In the genomic region with DNA sequence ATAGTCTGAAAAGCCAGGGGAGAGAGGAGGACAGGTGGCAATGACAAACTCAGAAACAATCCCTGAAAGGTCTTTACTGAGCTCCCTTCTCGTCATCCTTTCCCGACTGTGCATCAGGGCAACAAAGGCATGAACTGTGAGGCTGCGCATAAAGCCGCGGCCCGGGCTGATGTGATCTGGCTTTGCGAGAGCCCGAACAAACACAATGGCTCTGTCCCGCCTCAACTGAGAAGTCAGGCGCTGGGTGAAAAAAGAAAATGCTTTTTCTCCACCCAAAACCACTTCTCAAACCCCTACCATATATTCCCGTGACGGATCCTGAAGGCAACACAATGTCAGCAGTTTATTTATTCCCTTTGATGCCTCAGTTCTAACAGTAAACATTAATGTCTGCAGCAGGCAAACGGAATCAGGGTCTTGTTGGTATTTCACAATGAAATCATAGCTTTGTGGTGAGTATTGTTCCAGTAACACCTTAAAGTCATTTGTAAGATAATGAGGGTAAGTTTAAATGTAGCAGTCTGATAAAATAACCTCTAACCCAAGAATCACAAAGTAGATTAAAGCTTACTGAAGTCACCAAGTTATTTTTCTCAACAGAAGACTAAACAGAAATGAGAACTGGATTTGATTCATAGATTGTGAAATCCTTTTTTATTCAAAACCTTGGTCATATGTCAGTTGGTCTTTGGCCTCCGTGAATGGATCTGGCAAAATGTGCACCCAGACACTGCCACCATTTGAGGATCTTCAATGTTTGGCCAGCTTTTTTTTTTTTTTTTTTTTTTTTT, we compare ENCODE assay signal across 10 cellular contexts.
DNase-seq lines count a peak whose midpoint lies in the region; ATAC-seq, FAIRE-seq and TF ChIP-seq lines count a peak whose summit lies in the region.
"Had no signal": no experiment of that assay in that cellular context is flagged by ENCODE, and none has a peak within 500 bp of the region (broad histone marks: within the 10 kb centered on the region; RNA-seq: fewer than 3 reads in every experiment).

No MANE protein-coding gene starts in this region.

- peak overlapping the region in 1 of 2 experiments; percentile 11 for H3K4ac ChIP-seq in mesenchymal stem cell (ENCODE audit: low read depth in 1 of 2, low read length in 2 of 2)

- CTCF ChIA-PET in Panc1 (lab: Charles Lee), result interaction anchor here (0.6 to 0.9 kb wide), 2 partner anchors 65 to 257 kb away, joined by 5 to 11 read pairs; no protein-coding TSS in a partner anchor
- CTCF ChIA-PET in PC-9 (lab: Charles Lee), result interaction anchor here (0.7 to 0.9 kb wide), 2 partner anchors 86 to 170 kb away, joined by 3 to 12 read pairs; no protein-coding TSS in a partner anchor

- no peak overlapping the region for H3K4me2 ChIP-seq in mesenchymal stem cell (ENCODE audit: low read length, poor library complexity, severe bottlenecking)
- no peak overlapping the region for H3K4me2 ChIP-seq in PC-9

- H3K27me3 ChIP-seq in Panc1 (ENCODE audit: control insufficient read depth, insufficient read depth, low read length), result no peaks in the 10 kb centered on the region
- no peaks in the 10 kb centered on the region for H3K27me3 ChIP-seq in endodermal cell (ENCODE audit: control insufficient read depth, insufficient read depth, low read length, poor library complexity, severe bottlenecking)
- no peaks in the 10 kb centered on the region for H3K27me3 ChIP-seq in mesenchymal stem cell (ENCODE audit: control insufficient read depth in 1 of 2, insufficient read depth in 1 of 2, low read length in 2 of 2)
- no peaks in the 10 kb centered on the region for H3K27me3 ChIP-seq in tibial artery
- no peaks in the 10 kb centered on the region for H3K27me3 ChIP-seq in PC-9 (ENCODE audit: insufficient read depth, low read depth)

- 53 to 66% methylated on average over 3 to 14 of the region's 14 CpGs for WGBS in endodermal cell (ENCODE audit: insufficient coverage in 1 of 2, insufficient read length in 1 of 2), 2 experiments
- 78% methylated on average over 13 of the region's 14 CpGs for WGBS in mesenchymal stem cell

- no peak overlapping the region for H3K9ac ChIP-seq in endodermal cell (ENCODE audit: extremely low read depth, low read length, poor library complexity, severe bottlenecking)
- peak overlapping the region; percentile 80 for H3K9ac ChIP-seq in mesenchymal stem cell (ENCODE audit: low read length)

- peak overlapping the region in 1 of 2 experiments; percentile 85 for H3K18ac ChIP-seq in mesenchymal stem cell (ENCODE audit: low read depth in 1 of 2, low read length in 2 of 2)

- peaks cover 8% of the 10 kb centered on the region for H3K79me1 ChIP-seq in mesenchymal stem cell (replicated peaks; ENCODE audit: low read length, poor library complexity, severe bottlenecking)

- H3K4me3 Mint-ChIP-seq in endodermal cell, result no peak overlapping the region
- H3K4me3 Mint-ChIP-seq: naive thymus-derived CD4-positive, alpha-beta T cell had no signal

- peak; percentile 75 for ATAC-seq in Panc1
- no peak for ATAC-seq in HG03342 (IDR thresholded peaks at IDR 0.05; ENCODE audit: unreplicated experiment)
- ATAC-seq: naive thymus-derived CD4-positive, alpha-beta T cell had no signal

- no peak overlapping the region for H3K23ac ChIP-seq in mesenchymal stem cell (ENCODE audit: low read length in 2 of 2)

- peak overlapping the region; percentile 80 for H3K27ac ChIP-seq in Panc1 (ENCODE audit: low read length)
- H3K27ac ChIP-seq in endodermal cell (ENCODE audit: low read depth, low read length), result peak overlapping the region; percentile 62
- H3K27ac ChIP-seq in mesenchymal stem cell (ENCODE audit: low read length, poor library complexity, severe bottlenecking), result peak overlapping the region; percentile 41
- H3K27ac ChIP-seq in tibial artery, result peak overlapping the region; percentile 77 to 80
- no peak overlapping the region for H3K27ac ChIP-seq in PC-9
- H3K27ac ChIP-seq: SK-N-MC had no signal

- peak overlapping the region; percentile 63 for H2AK5ac ChIP-seq in mesenchymal stem cell (ENCODE audit: low read length, severe bottlenecking)

- H3F3A ChIP-seq in PC-9 (ENCODE audit: insufficient read depth, low read depth), result no peaks in the 10 kb centered on the region

- peak overlapping the region; percentile 12 to 86 for H2BK12ac ChIP-seq in mesenchymal stem cell (ENCODE audit: low read length in 2 of 2)

- POLR2A ChIA-PET in Panc1 (lab: Charles Lee), result no interaction called here
- POLR2A ChIA-PET in PC-9 (lab: Charles Lee; ENCODE audit: unreplicated experiment), result no interaction called here

- peak overlapping the region; percentile 22 for H2BK5ac ChIP-seq in mesenchymal stem cell (ENCODE audit: low read depth, low read length, poor library complexity, severe bottlenecking)

- no peaks in the 10 kb centered on the region for H3K27me3 Mint-ChIP-seq in endodermal cell (ENCODE audit: insufficient read depth)

- no peak for DNase-seq in Panc1 (ENCODE audit: low read depth, low spot score)
- peak; percentile 62 for DNase-seq in endodermal cell
- DNase-seq in mesenchymal stem cell, result peak; percentile 39
- peak; percentile 64 to 72 for DNase-seq in tibial artery
- DNase-seq in PC-9, result no peak
- DNase-seq in urothelium cell line (ENCODE audit: low spot score), result no peak
- DNase-seq: activated naive CD4-positive, alpha-beta T cell treated with anti-CD3 and anti-CD28 coated beads, Interleukin-2, amount 50 U/mL, for 16 hours; naive thymus-derived CD4-positive, alpha-beta T cell had no signal

- no peaks in the 10 kb centered on the region for H4K20me1 ChIP-seq in PC-9 (ENCODE audit: insufficient read depth)

- H3K9me2 ChIP-seq in PC-9 (ENCODE audit: insufficient read depth), result no peaks in the 10 kb centered on the region

- H4K91ac ChIP-seq in mesenchymal stem cell (ENCODE audit: low read length), result no peak overlapping the region

- FAIRE-seq in urothelium cell line (lab: Jason Lieb, UNC), result no peak

- peak overlapping the region; percentile 60 for H3K27ac Mint-ChIP-seq in endodermal cell
- H3K27ac Mint-ChIP-seq: naive thymus-derived CD4-positive, alpha-beta T cell had no signal

- no peaks in the 10 kb centered on the region for H3K9me3 Mint-ChIP-seq in endodermal cell

- peaks cover 28% of the 10 kb centered on the region for H3K4me1 Mint-ChIP-seq in endodermal cell
- H3K4me1 Mint-ChIP-seq: naive thymus-derived CD4-positive, alpha-beta T cell had no signal

- peak overlapping the region; percentile 15 to 37 for H3K4me3 ChIP-seq in Panc1 (ENCODE audit: low read depth in 2 of 2, low read length in 2 of 2)
- peak overlapping the region; percentile 11 for H3K4me3 ChIP-seq in endodermal cell (ENCODE audit: low read length)
- no peak overlapping the region for H3K4me3 ChIP-seq in mesenchymal stem cell (ENCODE audit: insufficient read depth in 1 of 2, low read depth in 1 of 2, low read length in 2 of 2)
- H3K4me3 ChIP-seq in tibial artery, result no peak overlapping the region
- no peak overlapping the region for H3K4me3 ChIP-seq in PC-9
- H3K4me3 ChIP-seq: SK-N-MC had no signal

- peak overlapping the region in 1 of 2 experiments; percentile 70 for H3K14ac ChIP-seq in mesenchymal stem cell (ENCODE audit: low read length in 2 of 2)

- H3K4me1 ChIP-seq in Panc1 (ENCODE audit: control insufficient read depth, insufficient read depth, low read length) (peaks cover 43% of the 10 kb centered on the region), endodermal cell (ENCODE audit: control insufficient read depth, insufficient read depth, low read length) (peaks cover 18% of the 10 kb centered on the region), mesenchymal stem cell (ENCODE audit: control insufficient read depth, insufficient read depth, low read depth, low read length) (peaks cover 13% of the 10 kb centered on the region), tibial artery (peaks cover 11 to 96% (median 51%) of the 10 kb centered on the region in 4 donors), PC-9 (replicated peaks; ENCODE audit: insufficient read depth) (no peaks in the 10 kb centered on the region)

- TF ChIP-seq CTCF in Panc1 (IDR thresholded peaks at IDR 0.05), result no peak
- no peak for TF ChIP-seq CTCF in endodermal cell (conservative IDR thresholded peaks at IDR 0.05)
- no peak for TF ChIP-seq CTCF in tibial artery (IDR thresholded peaks at IDR 0.05)
- no peak for TF ChIP-seq CTCF in PC-9 (conservative IDR thresholded peaks at IDR 0.05)

- H3K79me2 ChIP-seq in PC-9 (ENCODE audit: low read depth), result no peaks in the 10 kb centered on the region

- H4K8ac ChIP-seq in mesenchymal stem cell (ENCODE audit: low read length), result peak overlapping the region; percentile 41

- H3K9me3 ChIP-seq in Panc1 (ENCODE audit: control insufficient read depth, insufficient read depth, low read depth, low read length), result no peaks in the 10 kb centered on the region
- H3K9me3 ChIP-seq in endodermal cell (ENCODE audit: control insufficient read depth, low read length), result no peaks in the 10 kb centered on the region
- no peaks in the 10 kb centered on the region for H3K9me3 ChIP-seq in mesenchymal stem cell (ENCODE audit: control insufficient read depth, low read length)
- no peaks in the 10 kb centered on the region for H3K9me3 ChIP-seq in tibial artery
- no peaks in the 10 kb centered on the region for H3K9me3 ChIP-seq in PC-9 (ENCODE audit: insufficient read depth, low read depth)

- peaks cover 13% of the 10 kb centered on the region for H3K36me3 Mint-ChIP-seq in endodermal cell (ENCODE audit: low read depth)
- H3K36me3 Mint-ChIP-seq: naive thymus-derived CD4-positive, alpha-beta T cell had no signal

- H3K36me3 ChIP-seq in Panc1 (ENCODE audit: control insufficient read depth, insufficient read depth, low read length), result no peaks in the 10 kb centered on the region
- H3K36me3 ChIP-seq in endodermal cell (ENCODE audit: control insufficient read depth, insufficient read depth, low read length), result peaks cover 4% of the 10 kb centered on the region
- no peaks in the 10 kb centered on the region for H3K36me3 ChIP-seq in mesenchymal stem cell (ENCODE audit: control insufficient read depth in 1 of 2, insufficient read depth in 2 of 2, low read depth in 1 of 2, low read length in 2 of 2)
- H3K36me3 ChIP-seq in tibial artery, result no peaks in the 10 kb centered on the region
- H3K36me3 ChIP-seq in PC-9 (ENCODE audit: low read depth), result no peaks in the 10 kb centered on the region

- H2BK120ac ChIP-seq in mesenchymal stem cell (ENCODE audit: low read depth, low read length), result peak overlapping the region; percentile 45

- no peak overlapping the region for H2BK15ac ChIP-seq in mesenchymal stem cell (ENCODE audit: low read depth, poor library complexity, severe bottlenecking)

- intact Hi-C loops in Panc1 (cut with micrococcal nuclease; ENCODE audit: unreplicated experiment) (loop anchor here (10.0 kb wide), 1 partner anchor 58 kb away; no protein-coding TSS in a partner anchor), tibial artery (cut with DNase I; ENCODE audit: low total_unique reads) (no loop called here), PC-9 (cut with micrococcal nuclease; ENCODE audit: unreplicated experiment) (no loop called here)

- in situ Hi-C loops in Panc1 (cut with HindIII; ENCODE audit: low pct_unique_long_range_greater_than_20kb, low sequenced_read_pairs), result no loop called here

- no TSS peak for BruUV-seq in Panc1 (replicated peaks; lab: Mats Ljungman, UMichigan)
- no TSS peak for BruUV-seq in PC-9 (replicated peaks; lab: Mats Ljungman, UMichigan)

- H2AFZ ChIP-seq in mesenchymal stem cell (ENCODE audit: low read depth, low read length) (no peak overlapping the region), PC-9 (no peak overlapping the region)

Comparison
In these comparisons a context has a peak if more than half of its experiments do, and no peak if none do; other contexts are left out.
1. DNase-seq: peak in endodermal cell (single experiment), mesenchymal stem cell (single experiment) and tibial artery (2 of 2); none in Panc1 (single experiment), PC-9 (0 of 2) and urothelium cell line (single experiment).
2. H3K4me3 ChIP-seq: peak in Panc1 (2 of 2) and endodermal cell (single experiment); none in mesenchymal stem cell (0 of 2), tibial artery (0 of 2) and PC-9 (single experiment).